In genomic region chr1:26610781-26611180, GRCh38 we compare ENCODE assay signal across 23 cellular contexts.
A peak's percentile ranks its signal among the peaks of the same experiment; 100 is the strongest.
DNase-seq lines count a peak whose midpoint lies in the region; ATAC-seq and TF ChIP-seq lines count a peak whose summit lies in the region.
"Had no signal": no experiment of that assay in that cellular context is flagged by ENCODE, and none has a peak within 500 bp of the region (broad histone marks: within the 10 kb centered on the region; RNA-seq: fewer than 3 reads in every experiment).

No MANE protein-coding gene starts in this region.

- intact Hi-C loops in aorta (cut with DNase I): no loop called here

- H3K9ac ChIP-seq in mesendoderm (ENCODE audit: low read length): no peak overlapping the region
- H3K9ac ChIP-seq in smooth muscle cell (ENCODE audit: low read depth): no peak overlapping the region

- no peak overlapping the region for H2BK15ac ChIP-seq in mesendoderm (replicated peaks; ENCODE audit: low read depth)

- peaks cover 3% of the 10 kb centered on the region for H3K27me3 Mint-ChIP-seq in GM23338 (ENCODE audit: insufficient read depth, low read depth, poor library complexity)
- H3K27me3 Mint-ChIP-seq: CD4-positive, alpha-beta T cell had no signal

- H3K18ac ChIP-seq in mesendoderm (ENCODE audit: low read length): no peak overlapping the region

- no peak overlapping the region for H2AK5ac ChIP-seq in mesendoderm (ENCODE audit: low read length)

- H2AFZ ChIP-seq in GM23338 (no peak overlapping the region), smooth muscle cell (ENCODE audit: low read depth) (peak overlapping the region; percentile 18)

- no peak overlapping the region for H2BK120ac ChIP-seq in mesendoderm (ENCODE audit: low read depth, low read length)

- no peak overlapping the region for H2BK5ac ChIP-seq in mesendoderm (ENCODE audit: low read length)

- peaks cover 13% of the 10 kb centered on the region; the same call in 1 of the 2 replicates for H3K27me3 ChIP-seq in GM23338 (ENCODE audit: insufficient read depth)
- no peaks in the 10 kb centered on the region for H3K27me3 ChIP-seq in mesendoderm (ENCODE audit: insufficient read depth, low read length, poor library complexity)
- no peaks in the 10 kb centered on the region for H3K27me3 ChIP-seq in smooth muscle cell (ENCODE audit: low read depth)
- no peaks in the 10 kb centered on the region for H3K27me3 ChIP-seq in aorta (ENCODE audit: control insufficient read depth in 1 of 2, insufficient read depth in 2 of 2, low read length in 1 of 2)
- H3K27me3 ChIP-seq: BE2C; BLaER1 treated with 17β-estradiol and CSF1 and Interleukin-3, amounts not matched to agents 10 nM and 100 nM had no signal

- no peak overlapping the region for H3K27ac Mint-ChIP-seq in GM23338
- H3K27ac Mint-ChIP-seq: CD14-positive monocyte; CD4-positive, alpha-beta T cell had no signal

- no peak overlapping the region for H3K4ac ChIP-seq in mesendoderm (ENCODE audit: low read depth, low read length)

- H3K23ac ChIP-seq in mesendoderm (ENCODE audit: low read length): no peak overlapping the region

- H3K79me2 ChIP-seq in GM23338 (replicated peaks; ENCODE audit: insufficient read depth) (no peaks in the 10 kb centered on the region), mesendoderm (ENCODE audit: control insufficient read depth, insufficient read depth, low read length) (no peaks in the 10 kb centered on the region), smooth muscle cell (ENCODE audit: low read depth) (no peaks in the 10 kb centered on the region)

- H4K8ac ChIP-seq in mesendoderm (ENCODE audit: low read depth, low read length): no peak overlapping the region

- H3K4me2 ChIP-seq in GM23338 (peak overlapping the region; percentile 31; the same call in 1 of the 2 replicates), mesendoderm (ENCODE audit: low read length) (no peak overlapping the region), smooth muscle cell (no peak overlapping the region)
- H3K4me2 ChIP-seq: A549; BLaER1 treated with 17β-estradiol and CSF1 and Interleukin-3, amounts not matched to agents 10 nM and 100 nM had no signal

- H4K20me1 ChIP-seq in GM23338 (replicated peaks; ENCODE audit: insufficient read depth) (no peaks in the 10 kb centered on the region), smooth muscle cell (ENCODE audit: low read depth) (no peaks in the 10 kb centered on the region)
- H4K20me1 ChIP-seq: BLaER1 treated with 17β-estradiol and CSF1 and Interleukin-3, amounts not matched to agents 10 nM and 100 nM had no signal

- TF ChIP-seq CTCF in GM23338 (conservative IDR thresholded peaks at IDR 0.05; ENCODE audit: low read depth in 2 of 2) (no peak), smooth muscle cell (IDR thresholded peaks at IDR 0.05; ENCODE audit: borderline replicate concordance, insufficient read depth, poor library complexity, severe bottlenecking) (no peak)

- H3K56ac ChIP-seq in mesendoderm (ENCODE audit: low read length): no peak overlapping the region

- H4K5ac ChIP-seq in mesendoderm (ENCODE audit: low read length): no peak overlapping the region

- no peaks in the 10 kb centered on the region for H3F3A ChIP-seq in GM23338 (replicated peaks; ENCODE audit: low read depth)
- H3F3A ChIP-seq in smooth muscle cell (ENCODE audit: low read depth): no peaks in the 10 kb centered on the region

- H3K9me3 ChIP-seq in smooth muscle cell (replicated peaks; ENCODE audit: low read depth) (no peaks in the 10 kb centered on the region), aorta (ENCODE audit: control insufficient read depth, low read length) (no peaks in the 10 kb centered on the region)
- H3K9me3 ChIP-seq: A549; BE2C; BLaER1 treated with 17β-estradiol and CSF1 and Interleukin-3, amounts not matched to agents 10 nM and 100 nM had no signal

- H3K4me1 ChIP-seq in GM23338 (ENCODE audit: insufficient read depth) (peaks cover 8% of the 10 kb centered on the region), mesendoderm (ENCODE audit: control insufficient read depth, low read depth, low read length) (peaks cover 9% of the 10 kb centered on the region), smooth muscle cell (ENCODE audit: low read depth) (peaks cover 15% of the 10 kb centered on the region), aorta (ENCODE audit: control insufficient read depth in 1 of 2, insufficient read depth in 2 of 2, low read length in 2 of 2) (no peaks in the 10 kb centered on the region)
- H3K4me1 ChIP-seq: A549; BE2C; BLaER1 treated with 17β-estradiol and CSF1 and Interleukin-3, amounts not matched to agents 10 nM and 100 nM had no signal

- H3K4me3 Mint-ChIP-seq in GM23338: no peak overlapping the region
- H3K4me3 Mint-ChIP-seq: CD14-positive monocyte; CD4-positive, alpha-beta T cell; CD8-positive, alpha-beta memory T cell had no signal

- H3K4me3 ChIP-seq in GM23338 (no peak overlapping the region), mesendoderm (ENCODE audit: low read length) (no peak overlapping the region), smooth muscle cell (no peak overlapping the region), aorta (ENCODE audit: low read length in 2 of 2) (no peak overlapping the region)
- H3K4me3 ChIP-seq: A549; BLaER1 treated with 17β-estradiol and CSF1 and Interleukin-3, amounts not matched to agents 10 nM and 100 nM had no signal

- H3K36me3 Mint-ChIP-seq in GM23338 (ENCODE audit: low read depth): no peaks in the 10 kb centered on the region
- H3K36me3 Mint-ChIP-seq: CD14-positive monocyte had no signal

- H3K9me3 Mint-ChIP-seq in GM23338: no peaks in the 10 kb centered on the region
- H3K9me3 Mint-ChIP-seq: CD14-positive monocyte; CD4-positive, alpha-beta T cell; CD8-positive, alpha-beta memory T cell had no signal

- H3K4me1 Mint-ChIP-seq in GM23338: peaks cover 25% of the 10 kb centered on the region
- H3K4me1 Mint-ChIP-seq: CD8-positive, alpha-beta memory T cell had no signal

- WGBS in mesendoderm (ENCODE audit: extremely low coverage, insufficient coverage, low lambda C conversion rate): no CpG with 5 or more reads among the region's 2 CpGs
- WGBS in smooth muscle cell (ENCODE audit: low lambda C conversion rate): 47% methylated on average over 2 of the region's 2 CpGs
- 22 to 28% methylated on average over 2 of the region's 2 CpGs for WGBS in aorta, 2 donors

- DNase-seq in NCI-H82 (lab: John Stamatoyannopoulos, UW): peak; percentile 56
- no peak for DNase-seq in NCI-H82 treated with DMSO at 0.1 percent for 48 hours (lab: John Stamatoyannopoulos, UW; ENCODE audit: unreplicated experiment)
- DNase-seq in GM23338 (ENCODE audit: low spot score): no peak
- DNase-seq in mesendoderm: peak; percentile 29
- DNase-seq in smooth muscle cell (lab: John Stamatoyannopoulos, UW; ENCODE audit: unreplicated experiment): no peak
- DNase-seq in aorta: no peak
- DNase-seq in activated CD4-positive, alpha-beta T cell treated with anti-CD3 and anti-CD28 coated beads, Interleukin-2, amount 50 U/mL, for 4 hours: no peak
- DNase-seq: 8988T; ACHN; AML-193; BE2C; CD4-positive, alpha-beta T cell; CD8-positive, alpha-beta memory T cell; DMS 273 treated with DMSO at 0.1 percent for 48 hours; DMS53; DMS79 treated with DMSO at 0.1 percent for 48 hours; GF-D8; H7; HCEC 1CT had no signal

- no peaks in the 10 kb centered on the region for H3K36me3 ChIP-seq in GM23338 (ENCODE audit: insufficient read depth)
- no peaks in the 10 kb centered on the region for H3K36me3 ChIP-seq in mesendoderm (ENCODE audit: control insufficient read depth, insufficient read depth, low read length)
- no peaks in the 10 kb centered on the region for H3K36me3 ChIP-seq in smooth muscle cell (ENCODE audit: low read depth)
- H3K36me3 ChIP-seq in aorta (ENCODE audit: control insufficient read depth in 1 of 2, insufficient read depth in 2 of 2, low read length in 1 of 2): no peaks in the 10 kb centered on the region
- H3K36me3 ChIP-seq: BE2C; BLaER1 treated with 17β-estradiol and CSF1 and Interleukin-3, amounts not matched to agents 10 nM and 100 nM had no signal

- H3K9me2 ChIP-seq in GM23338 (ENCODE audit: insufficient read depth): no peaks in the 10 kb centered on the region

- H3K79me1 ChIP-seq in mesendoderm (ENCODE audit: low read length): no peaks in the 10 kb centered on the region

- ATAC-seq in GM23338: no peak
- no peak for ATAC-seq in aorta (ENCODE audit: low FRiP score)
- no peak for ATAC-seq in HG03045 (IDR thresholded peaks at IDR 0.05; ENCODE audit: unreplicated experiment)
- ATAC-seq: A549 had no signal

- no peak overlapping the region for H3K27ac ChIP-seq in GM23338 (ENCODE audit: low read depth)
- H3K27ac ChIP-seq in mesendoderm (ENCODE audit: low read depth, low read length): no peak overlapping the region
- no peak overlapping the region for H3K27ac ChIP-seq in smooth muscle cell (ENCODE audit: low read depth)
- H3K27ac ChIP-seq in aorta (ENCODE audit: low read depth in 1 of 2, low read length in 2 of 2): no peak overlapping the region
- H3K27ac ChIP-seq: A549; BLaER1 treated with 17β-estradiol and CSF1 and Interleukin-3, amounts not matched to agents 10 nM and 100 nM had no signal

TF ChIP-seq in GM23338, 12 proteins besides CTCF, POLR2A, EP300 and RAD21 (continues in another document):
- TF ChIP-seq CREB1 (CRISPR knock-in tag; IDR thresholded peaks at IDR 0.05; ENCODE audit: low read depth): no peak
- TF ChIP-seq EZH2 (IDR thresholded peaks at IDR 0.05; ENCODE audit: low read depth, unreplicated experiment): no peak
- TF ChIP-seq ZNF331 (CRISPR knock-in tag; IDR thresholded peaks at IDR 0.05; ENCODE audit: low read depth): no peak
- no peak for TF ChIP-seq ETS1 (IDR thresholded peaks at IDR 0.05)

Comparison
In these comparisons a context has a peak if more than half of its experiments do, and no peak if none do; other contexts are left out.
1. DNase-seq: peak in NCI-H82 (single experiment) and mesendoderm (single experiment); none in NCI-H82 treated with DMSO at 0.1 percent for 48 hours (single experiment), GM23338 (single experiment), smooth muscle cell (single experiment), aorta (0 of 2) and activated CD4-positive, alpha-beta T cell treated with anti-CD3 and anti-CD28 coated beads, Interleukin-2, amount 50 U/mL, for 4 hours (0 of 2).